ENCODE assay signal across 1 cellular context in genomic region chr12:49296034-49296835, GRCh38.
TF ChIP-seq lines count a peak whose summit lies in the region.

No MANE protein-coding gene starts in this region.

TF ChIP-seq in K562, 482 proteins besides CTCF, POLR2A, EP300 and RAD21 (continues in another document):
- TF ChIP-seq NBN (IDR thresholded peaks at IDR 0.05; ENCODE audit: low read depth): 0 out of 2 replicates have a peak, but pooled peaks have one; percentile 28
- TF ChIP-seq ZNF398 (CRISPR knock-in tag; IDR thresholded peaks at IDR 0.05): no peak
- TF ChIP-seq ZNF512 (tag; IDR thresholded peaks at IDR 0.05): no peak
- TF ChIP-seq SOX6 (IDR thresholded peaks at IDR 0.05): no peak
- TF ChIP-seq TFE3 (CRISPR knock-in tag; IDR thresholded peaks at IDR 0.05): no peak
- TF ChIP-seq ETS1 (conservative IDR thresholded peaks at IDR 0.05; ENCODE audit: control insufficient read depth, low read depth, low read length): no peak
- TF ChIP-seq NFRKB (IDR thresholded peaks at IDR 0.05; ENCODE audit: low read depth): no peak
- 0 out of 2 replicates have a peak, but pooled peaks have one; percentile 10 for TF ChIP-seq USF1 (CRISPR knock-in tag; IDR thresholded peaks at IDR 0.05)
- no peak for TF ChIP-seq ARHGAP35 (IDR thresholded peaks at IDR 0.05; ENCODE audit: partially characterized antibody)
- TF ChIP-seq ZNF717 (CRISPR knock-in tag; IDR thresholded peaks at IDR 0.05): no peak
- TF ChIP-seq HMGXB4 (CRISPR knock-in tag; IDR thresholded peaks at IDR 0.05): no peak; the same call in 1 of the 2 replicates
- TF ChIP-seq TRIM28 (IDR thresholded peaks at IDR 0.05): no peak
- no peak for TF ChIP-seq ZNF133 (CRISPR knock-in tag; IDR thresholded peaks at IDR 0.05)
- no peak for TF ChIP-seq ZNF740 (CRISPR knock-in tag; IDR thresholded peaks at IDR 0.05)
- TF ChIP-seq ZNF740 (tag; IDR thresholded peaks at IDR 0.05): 0 out of 4 replicates have a peak, but pooled peaks of 1 of the 2 experiments have one; percentile 27
- TF ChIP-seq SMAD2 (IDR thresholded peaks at IDR 0.05; ENCODE audit: low read depth, low read length): no peak
- peak; percentile 48; the same call in 1 of the 2 replicates for TF ChIP-seq RB1 (IDR thresholded peaks at IDR 0.05; ENCODE audit: low read depth)
- TF ChIP-seq SAP30 (IDR thresholded peaks at IDR 0.05; ENCODE audit: borderline replicate concordance, insufficient read depth, low read depth, low read length, poor library complexity, severe bottlenecking): no peak
- TF ChIP-seq KDM5B (IDR thresholded peaks at IDR 0.05; ENCODE audit: insufficient replicate concordance, low read depth, low read length): no peak
- TF ChIP-seq ZFP91 (CRISPR knock-in tag; IDR thresholded peaks at IDR 0.05): no peak
- 0 out of 2 replicates have a peak, but pooled peaks have one; percentile 12 for TF ChIP-seq CREM (IDR thresholded peaks at IDR 0.05; ENCODE audit: low read depth)
- TF ChIP-seq TAF7 (tag; IDR thresholded peaks at IDR 0.05): no peak
- no peak for TF ChIP-seq ETV5 (CRISPR knock-in tag; IDR thresholded peaks at IDR 0.05; ENCODE audit: low read depth)
- TF ChIP-seq KAT7 (CRISPR knock-in tag; IDR thresholded peaks at IDR 0.05; ENCODE audit: borderline replicate concordance): no peak
- no peak for TF ChIP-seq PBX2 (CRISPR knock-in tag; IDR thresholded peaks at IDR 0.05; ENCODE audit: low read depth)
- no peak for TF ChIP-seq PBX2 (tag; conservative IDR thresholded peaks at IDR 0.05; ENCODE audit: low read depth)
- no peak for TF ChIP-seq ELK1 (CRISPR knock-in tag; IDR thresholded peaks at IDR 0.05)
- TF ChIP-seq RBM39 (optimal IDR thresholded peaks at IDR 0.05; ENCODE audit: low read depth, low read length): no peak
- TF ChIP-seq ZNF436 (CRISPR knock-in tag; IDR thresholded peaks at IDR 0.05): no peak
- TF ChIP-seq UBTF (IDR thresholded peaks at IDR 0.05; ENCODE audit: borderline replicate concordance in 1 of 2, low read depth in 2 of 2, low read length in 2 of 2): no peak
- TF ChIP-seq ILF3 (IDR thresholded peaks at IDR 0.05; ENCODE audit: borderline replicate concordance): no peak
- no peak for TF ChIP-seq TEAD1 (CRISPR knock-in tag; IDR thresholded peaks at IDR 0.05)
- TF ChIP-seq TBL1XR1 (IDR thresholded peaks at IDR 0.05; ENCODE audit: low read length in 2 of 2): no peak
- no peak for TF ChIP-seq CREBBP (IDR thresholded peaks at IDR 0.05; ENCODE audit: low read depth, low read length)
- peak; percentile 93 for TF ChIP-seq CTCFL (IDR thresholded peaks at IDR 0.05; ENCODE audit: borderline replicate concordance, insufficient read depth, low read depth, low read length, poor library complexity, severe bottlenecking)
